22 cellular contexts compared by ENCODE assay signal in the genomic region with DNA sequence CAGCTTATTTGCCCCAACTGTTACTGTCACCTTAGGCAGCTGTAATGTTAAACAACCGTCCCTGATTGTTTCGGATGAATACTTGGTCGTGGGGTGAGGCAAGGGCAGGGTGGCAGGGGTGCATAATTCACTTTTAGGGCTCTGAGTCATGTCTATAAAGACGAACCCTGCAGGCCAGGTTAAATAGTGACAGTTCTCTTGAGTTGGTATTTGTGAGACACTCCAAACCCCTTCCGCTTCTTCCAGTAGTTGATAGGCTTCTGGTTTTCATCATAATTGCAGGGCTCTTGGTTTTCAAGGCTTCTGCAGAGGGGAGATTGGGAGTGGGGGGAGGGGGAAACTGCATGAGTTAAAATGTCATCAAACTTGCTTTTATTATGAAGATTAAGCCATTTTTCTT.
"Had no signal": no experiment of that assay in that cellular context is flagged by ENCODE, and none has a peak within 500 bp of the region (broad histone marks: within the 10 kb centered on the region; RNA-seq: fewer than 3 reads in every experiment).

No MANE protein-coding gene starts in this region.

- H3K4me3 ChIP-seq: body of pancreas, dorsolateral prefrontal cortex, pancreas, sigmoid colon had no signal

- H3K4me1 Mint-ChIP-seq: activated B cell treated with CpG ODN at 0.5 μM for 24 hours; activated CD4-positive, alpha-beta memory T cell treated with anti-CD3 and anti-CD28 coated beads, Interleukin-2, amount 10 ng/mL, durations not matched to agents 7 days and 5 days; activated CD8-positive, alpha-beta memory T cell treated with anti-CD3 and anti-CD28 coated beads, Interleukin-2, amount 10 ng/mL, durations not matched to agents 7 days and 5 days; activated naive CD8-positive, alpha-beta T cell treated with anti-CD3 and anti-CD28 coated beads, Interleukin-2, amount 10 ng/mL, durations not matched to agents 7 days and 5 days; activated T-helper 17 cell treated with anti-CD3 and anti-CD28 coated beads, Interleukin-2, amount 50 U/mL, for 72 hours; natural killer cell; stimulated activated naive B cell treated with anti-CD40 and anti-IgM and Interleukin-4, amounts not matched to agents 10 μg/mL and 1 μg/mL and 100 μg/mL, for 72 hours had no signal

- H3K9me3 ChIP-seq: body of pancreas, neutrophil, pancreas, sigmoid colon had no signal

- H3K36me3 Mint-ChIP-seq: activated naive CD8-positive, alpha-beta T cell treated with anti-CD3 and anti-CD28 coated beads, Interleukin-2, amount 10 ng/mL, durations not matched to agents 7 days and 5 days; natural killer cell; stimulated activated naive B cell treated with anti-CD40 and anti-IgM and Interleukin-4, amounts not matched to agents 10 μg/mL and 1 μg/mL and 100 μg/mL, for 72 hours had no signal

- H3K27ac Mint-ChIP-seq: activated B cell treated with CpG ODN at 0.5 μM for 24 hours; activated CD4-positive, alpha-beta memory T cell treated with anti-CD3 and anti-CD28 coated beads, Interleukin-2, amount 10 ng/mL, durations not matched to agents 7 days and 5 days; activated CD8-positive, alpha-beta memory T cell treated with anti-CD3 and anti-CD28 coated beads, Interleukin-2, amount 10 ng/mL, durations not matched to agents 7 days and 5 days; activated naive CD8-positive, alpha-beta T cell treated with anti-CD3 and anti-CD28 coated beads, Interleukin-2, amount 10 ng/mL, durations not matched to agents 7 days and 5 days; activated T-helper 17 cell treated with anti-CD3 and anti-CD28 coated beads, Interleukin-2, amount 50 U/mL, for 72 hours; natural killer cell; stimulated activated naive B cell treated with anti-CD40 and anti-IgM and Interleukin-4, amounts not matched to agents 10 μg/mL and 1 μg/mL and 100 μg/mL, for 72 hours; T-helper 2 cell treated with Interferon-gamma antibody and Interleukin-4, amounts not matched to agents 5 μg/mL and 100 μg/mL, for 36 hours had no signal

- H3K4me1 ChIP-seq: body of pancreas, foreskin keratinocyte, pancreas had no signal

- H3K4me3 Mint-ChIP-seq: activated B cell treated with CpG ODN at 0.5 μM for 24 hours; activated CD4-positive, alpha-beta memory T cell treated with anti-CD3 and anti-CD28 coated beads, Interleukin-2, amount 10 ng/mL, durations not matched to agents 7 days and 5 days; activated CD8-positive, alpha-beta memory T cell treated with anti-CD3 and anti-CD28 coated beads, Interleukin-2, amount 10 ng/mL, durations not matched to agents 7 days and 5 days; activated naive CD8-positive, alpha-beta T cell treated with anti-CD3 and anti-CD28 coated beads, Interleukin-2, amount 10 ng/mL, durations not matched to agents 7 days and 5 days; activated T-helper 17 cell treated with anti-CD3 and anti-CD28 coated beads, Interleukin-2, amount 50 U/mL, for 72 hours; natural killer cell; stimulated activated naive B cell treated with anti-CD40 and anti-IgM and Interleukin-4, amounts not matched to agents 10 μg/mL and 1 μg/mL and 100 μg/mL, for 72 hours; T-helper 2 cell treated with Interferon-gamma antibody and Interleukin-4, amounts not matched to agents 5 μg/mL and 100 μg/mL, for 36 hours had no signal

- DNase-seq: activated B cell treated with CpG ODN at 0.5 μM for 24 hours; activated CD4-positive, alpha-beta memory T cell treated with anti-CD3 and anti-CD28 coated beads, Interleukin-2, amount 10 ng/mL, durations not matched to agents 7 days and 5 days; activated CD4-positive, alpha-beta T cell treated with anti-CD3 and anti-CD28 coated beads for 4 hours; activated CD8-positive, alpha-beta memory T cell treated with anti-CD3 and anti-CD28 coated beads, Interleukin-2, amount 10 ng/mL, durations not matched to agents 7 days and 5 days; activated naive CD4-positive, alpha-beta T cell treated with Interleukin-2 at 50 U/mL for 16 hours; activated naive CD8-positive, alpha-beta T cell treated with anti-CD3 and anti-CD28 coated beads, Interleukin-2, amount 10 ng/mL, durations not matched to agents 7 days and 5 days; amygdala; body of pancreas; central memory CD4-positive, alpha-beta T cell; dorsolateral prefrontal cortex; foreskin keratinocyte; glutamatergic neuron; kidney; mesendoderm; natural killer cell; pancreas; sigmoid colon; stimulated activated naive B cell treated with anti-CD40 and anti-IgM and Interleukin-4, amounts not matched to agents 10 μg/mL and 1 μg/mL and 100 μg/mL, for 72 hours; SW 1271 had no signal

- H3K36me3 ChIP-seq: neutrophil, pancreas, sigmoid colon had no signal

- H3K9me3 Mint-ChIP-seq: activated B cell treated with CpG ODN at 0.5 μM for 24 hours; activated CD4-positive, alpha-beta memory T cell treated with anti-CD3 and anti-CD28 coated beads, Interleukin-2, amount 10 ng/mL, durations not matched to agents 7 days and 5 days; activated naive CD8-positive, alpha-beta T cell treated with anti-CD3 and anti-CD28 coated beads, Interleukin-2, amount 10 ng/mL, durations not matched to agents 7 days and 5 days; activated T-helper 17 cell treated with anti-CD3 and anti-CD28 coated beads, Interleukin-2, amount 50 U/mL, for 72 hours; natural killer cell; stimulated activated naive B cell treated with anti-CD40 and anti-IgM and Interleukin-4, amounts not matched to agents 10 μg/mL and 1 μg/mL and 100 μg/mL, for 72 hours; T-helper 2 cell treated with Interferon-gamma antibody and Interleukin-4, amounts not matched to agents 5 μg/mL and 100 μg/mL, for 36 hours had no signal

- ATAC-seq: activated CD8-positive, alpha-beta memory T cell treated with anti-CD3 and anti-CD28 coated beads, Interleukin-2, amount 10 ng/mL, durations not matched to agents 7 days and 5 days; activated T-helper 17 cell treated with anti-CD3 and anti-CD28 coated beads, Interleukin-2, amount 50 U/mL, for 72 hours; body of pancreas; foreskin keratinocyte; natural killer cell; pancreas; stimulated activated naive B cell treated with anti-CD40 and anti-IgM and Interleukin-4, amounts not matched to agents 10 μg/mL and 1 μg/mL and 100 μg/mL, for 72 hours had no signal

- H3K27ac ChIP-seq: body of pancreas, dorsolateral prefrontal cortex, foreskin keratinocyte, neutrophil, pancreas, sigmoid colon had no signal

- H3K27me3 ChIP-seq: body of pancreas, dorsolateral prefrontal cortex, foreskin keratinocyte, neutrophil, pancreas, sigmoid colon had no signal
